ENCODE assay signal across 8 cellular contexts in the genomic region with DNA sequence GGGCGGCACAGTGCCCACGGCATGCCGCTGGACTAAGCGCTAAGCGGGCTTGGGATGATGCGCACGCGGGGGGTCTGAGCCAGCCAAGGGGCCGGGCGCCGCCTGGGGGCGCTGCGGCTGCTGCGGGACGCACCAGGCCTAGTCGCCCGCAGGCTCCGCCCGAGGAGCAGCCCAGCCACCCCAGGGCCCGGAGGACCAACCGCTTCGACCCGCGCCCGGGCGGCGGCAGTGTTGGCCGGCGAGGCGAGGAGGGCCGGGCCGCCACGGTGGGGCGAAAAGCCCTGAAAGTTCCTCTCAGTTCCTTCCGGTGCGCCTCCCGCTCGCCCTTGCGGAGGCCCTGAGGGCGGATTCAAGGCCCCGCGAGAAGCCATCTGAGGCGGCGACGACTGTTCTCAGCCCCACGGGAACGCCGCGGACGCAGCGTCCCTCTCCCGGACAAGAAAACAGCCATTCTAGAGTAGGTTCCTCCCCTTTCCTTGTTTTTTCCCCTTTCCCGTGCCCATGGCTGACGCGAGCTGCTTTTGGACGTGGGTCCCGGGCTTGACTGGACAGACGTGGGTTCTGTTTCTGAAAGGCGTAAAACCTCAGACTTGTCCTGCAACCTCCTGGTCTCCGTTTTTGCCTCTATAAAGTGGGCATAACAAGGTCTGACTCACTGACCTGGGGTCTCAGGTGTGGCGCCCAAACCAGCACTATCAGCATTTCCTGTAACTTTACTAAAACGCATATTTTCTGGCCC. TPM values are rescaled to one million over a fixed set of nuclear protein-coding genes. Genes with fewer than 3 reads are reported as not detected.
DNase-seq lines count a peak whose midpoint lies in the region; ATAC-seq, FAIRE-seq and TF ChIP-seq lines count a peak whose summit lies in the region.

A gene with protein sequence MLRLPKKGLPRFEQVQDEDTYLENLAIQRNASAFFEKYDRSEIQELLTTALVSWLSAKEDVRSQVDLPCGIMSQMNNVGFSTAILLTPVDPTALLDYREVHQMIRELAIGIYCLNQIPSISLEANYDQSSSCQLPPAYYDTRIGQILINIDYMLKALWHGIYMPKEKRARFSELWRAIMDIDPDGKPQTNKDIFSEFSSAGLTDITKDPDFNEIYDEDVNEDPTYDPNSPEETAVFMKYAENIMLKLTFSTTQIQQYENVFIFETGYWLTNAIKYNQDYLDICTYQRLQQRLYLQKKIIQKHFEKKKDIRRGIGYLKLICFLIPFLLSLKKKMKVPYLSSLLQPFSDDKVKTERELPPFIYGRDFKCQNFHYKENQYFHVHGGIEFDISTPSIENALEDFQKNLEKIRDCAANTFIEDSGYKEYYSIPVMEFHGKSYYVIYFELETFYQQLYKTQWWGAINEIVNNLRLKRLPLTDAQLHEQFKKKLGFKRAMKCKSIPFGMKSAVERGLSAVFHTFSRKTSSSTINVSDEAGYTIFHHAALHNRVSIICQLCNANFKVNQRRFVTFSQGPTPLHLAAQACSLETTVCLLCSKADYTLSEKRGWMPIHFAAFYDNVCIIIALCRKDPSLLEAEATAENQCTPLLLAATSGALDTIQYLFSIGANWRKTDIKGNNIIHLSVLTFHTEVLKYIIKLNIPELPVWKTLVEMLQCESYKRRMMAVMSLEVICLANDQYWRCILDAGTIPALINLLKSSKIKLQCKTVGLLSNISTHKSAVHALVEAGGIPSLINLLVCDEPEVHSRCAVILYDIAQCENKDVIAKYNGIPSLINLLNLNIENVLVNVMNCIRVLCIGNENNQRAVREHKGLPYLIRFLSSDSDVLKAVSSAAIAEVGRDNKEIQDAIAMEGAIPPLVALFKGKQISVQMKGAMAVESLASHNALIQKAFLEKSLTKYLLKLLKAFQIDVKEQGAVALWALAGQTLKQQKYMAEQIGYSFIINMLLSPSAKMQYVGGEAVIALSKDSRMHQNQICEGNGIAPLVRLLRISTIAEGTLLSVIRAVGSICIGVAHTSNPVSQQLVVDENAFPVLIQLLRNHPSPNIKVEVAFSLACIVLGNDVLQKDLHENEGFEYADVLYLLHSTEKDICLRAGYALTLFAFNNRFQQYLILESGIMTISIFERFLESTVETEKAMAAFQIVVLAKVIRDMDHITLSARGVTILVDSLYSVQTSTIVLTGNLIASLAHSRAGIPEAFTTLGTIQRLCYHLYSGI (N-terminal part only) (plus strand): TSS at position 297 of the 739 bp plus-strand sequence. CDS start 1,821 bp downstream, outside the sequence.

- H3K9ac ChIP-seq in colonic mucosa (ENCODE audit: low read depth in 2 of 2, low read length in 2 of 2), result peak within 1 kb of the TSS; percentile 94 to 98

- intact Hi-C loops in colonic mucosa (cut with DNase I), result no loop called here

- peak within 1 kb of the TSS; percentile 47 for H3K4me3 ChIP-seq in colonic mucosa

- H3K4me1 ChIP-seq in colonic mucosa, result no peaks in the 10 kb centered on the region

- peak; percentile 82 for TF ChIP-seq CTCF in colonic mucosa (IDR thresholded peaks at IDR 0.05)

- H3K27me3 ChIP-seq in colonic mucosa, result no peaks in the 10 kb centered on the region

- peaks cover 3% of the 10 kb centered on the region for H3K36me3 ChIP-seq in colonic mucosa

- ATAC-seq in HG02678 (IDR thresholded peaks at IDR 0.05; ENCODE audit: unreplicated experiment) (peak; percentile 97), left lobe of liver (peak; percentile 97)

- TF ChIP-seq POLR2A in GM12891 (IDR thresholded peaks at IDR 0.05; ENCODE audit: low read depth, low read length), result peak; percentile 47; the same call in 1 of the 2 replicates

- peak within 1 kb of the TSS; percentile 93 for H3K27ac ChIP-seq in colonic mucosa

- H3K9me3 ChIP-seq in colonic mucosa, result no peaks in the 10 kb centered on the region

- FAIRE-seq in GM12891 (lab: Jason Lieb, UNC), result peak; percentile 93

- DNase-seq in GM12891 (ENCODE audit: insufficient read length, low spot score), result peak; percentile 79
- DNase-seq in NCI-H1436 treated with DMSO at 0.1 percent for 48 hours (lab: John Stamatoyannopoulos, UW), result peak; percentile 45
- DNase-seq in activated CD4-positive, alpha-beta T cell treated with anti-CD3 and anti-CD28 coated beads for 48 hours, result peak; percentile 85
- peak; percentile 88 for DNase-seq in colonic mucosa
- peak; percentile 94 for DNase-seq in left lobe of liver (ENCODE audit: low spot score)
- peak; percentile 80 to 84 for DNase-seq in stimulated activated CD4-positive, alpha-beta T cell treated with anti-CD3 and anti-CD28 coated beads, Interleukin-2, amount 100 ng/mL, for 24 hours
- no peak for DNase-seq in NCI-H128 (lab: John Stamatoyannopoulos, UW; ENCODE audit: unreplicated experiment)

TF ChIP-seq in GM12891, 5 proteins besides CTCF, POLR2A, EP300 and RAD21:
- TF ChIP-seq TAF1 (IDR thresholded peaks at IDR 0.05; ENCODE audit: low read depth, low read length) (peak; percentile 67), PAX5 (IDR thresholded peaks at IDR 0.05; ENCODE audit: insufficient read depth, low read length, severe bottlenecking) (peak; percentile 57), POLR2AphosphoS5 (IDR thresholded peaks at IDR 0.05; ENCODE audit: low read depth, low read length) (peak; percentile 47; the same call in 1 of the 2 replicates), POU2F2 (IDR thresholded peaks at IDR 0.05; ENCODE audit: low read depth, low read length) (0 out of 2 replicates have a peak, but pooled peaks have one; percentile 25), SPI1 (IDR thresholded peaks at IDR 0.05; ENCODE audit: low read depth, low read length) (peak; percentile 40; the same call in 1 of the 2 replicates)

RNA-seq across cellular contexts. Expression of the gene that starts here (rescaled TPM):
- polyA plus RNA-seq in GM12891 (2012; ENCODE audit: low read depth, missing spikeins), result 0.96 TPM
- total RNA-seq in colonic mucosa, result 1 to 10 TPM; 6.0 to 6.7 TPM
- total RNA-seq in left lobe of liver, result 3.5 TPM
